In genomic region chr17:66459811-66460270, GRCh38 we compare ENCODE assay signal across 1 cellular context.
TF ChIP-seq lines count a peak whose summit lies in the region.

No MANE protein-coding gene starts in this region.

TF ChIP-seq in HepG2, 621 proteins besides CTCF, POLR2A, EP300 and RAD21 (continued from another document and continues in another):
- peak; percentile 96 for TF ChIP-seq JUND (CRISPR knock-in tag; IDR thresholded peaks at IDR 0.05)
- TF ChIP-seq KDM1A (CRISPR knock-in tag; IDR thresholded peaks at IDR 0.05), result no peak
- no peak for TF ChIP-seq ZNF138 (CRISPR knock-in tag; IDR thresholded peaks at IDR 0.05; ENCODE audit: low read depth)
- TF ChIP-seq CSRNP2 (CRISPR knock-in tag; conservative IDR thresholded peaks at IDR 0.05; ENCODE audit: low read depth), result no peak
- TF ChIP-seq TFAP4 (IDR thresholded peaks at IDR 0.05; ENCODE audit: borderline replicate concordance, low read depth), result peak; percentile 89
- TF ChIP-seq ZHX2 (IDR thresholded peaks at IDR 0.05; ENCODE audit: low read depth), result no peak
- peak; percentile 58; the same call in 1 of the 2 replicates for TF ChIP-seq ZHX2 (CRISPR knock-in tag; IDR thresholded peaks at IDR 0.05; ENCODE audit: borderline replicate concordance)
- no peak for TF ChIP-seq NR1H2 (CRISPR knock-in tag; IDR thresholded peaks at IDR 0.05; ENCODE audit: borderline replicate concordance, low read depth)
- peak in 1 of 2 experiments; percentile 89; a peak in 2 of 4 replicates for TF ChIP-seq ATF4 (CRISPR knock-in tag; IDR thresholded peaks at IDR 0.05)
- TF ChIP-seq ZGPAT (CRISPR knock-in tag; IDR thresholded peaks at IDR 0.05), result peak; percentile 85
- TF ChIP-seq CERS6 (CRISPR knock-in tag; IDR thresholded peaks at IDR 0.05), result no peak
- TF ChIP-seq PREB (CRISPR knock-in tag; IDR thresholded peaks at IDR 0.05), result no peak
- TF ChIP-seq DNMT3B (CRISPR knock-in tag; conservative IDR thresholded peaks at IDR 0.05), result peak; percentile 87; the same call in 1 of the 2 replicates
- TF ChIP-seq CHCHD3 (CRISPR knock-in tag; IDR thresholded peaks at IDR 0.05), result no peak
- 0 out of 2 replicates have a peak, but pooled peaks have one; percentile 51 for TF ChIP-seq FOXK1 (CRISPR knock-in tag; IDR thresholded peaks at IDR 0.05; ENCODE audit: borderline replicate concordance, low read depth)
- peak; percentile 87 for TF ChIP-seq ZSCAN9 (CRISPR knock-in tag; IDR thresholded peaks at IDR 0.05; ENCODE audit: borderline replicate concordance)
- peak; percentile 87 for TF ChIP-seq NFIC (IDR thresholded peaks at IDR 0.05; ENCODE audit: low read length)
- TF ChIP-seq ZSCAN5A (CRISPR knock-in tag; IDR thresholded peaks at IDR 0.05; ENCODE audit: borderline replicate concordance), result peak; percentile 91; the same call in 1 of the 2 replicates
- TF ChIP-seq ZNF552 (CRISPR knock-in tag; IDR thresholded peaks at IDR 0.05; ENCODE audit: borderline replicate concordance), result no peak
- no peak for TF ChIP-seq PHB2 (IDR thresholded peaks at IDR 0.05; ENCODE audit: partially characterized antibody)
- TF ChIP-seq EHMT2 (IDR thresholded peaks at IDR 0.05; ENCODE audit: borderline replicate concordance, low read depth, low read length), result peak; percentile 77; the same call in 1 of the 2 replicates
- no peak for TF ChIP-seq ZNF142 (CRISPR knock-in tag; IDR thresholded peaks at IDR 0.05)
- no peak for TF ChIP-seq CBX2 (IDR thresholded peaks at IDR 0.05; ENCODE audit: low read depth, low read length)
- no peak for TF ChIP-seq CBX2 (CRISPR knock-in tag; IDR thresholded peaks at IDR 0.05; ENCODE audit: low read depth)
- TF ChIP-seq SMC3 (IDR thresholded peaks at IDR 0.05; ENCODE audit: low read length), result peak; percentile 24; the same call in 1 of the 2 replicates
- no peak for TF ChIP-seq ZXDC (CRISPR knock-in tag; IDR thresholded peaks at IDR 0.05)
- TF ChIP-seq ZNF460 (CRISPR knock-in tag; IDR thresholded peaks at IDR 0.05; ENCODE audit: borderline replicate concordance), result no peak
- TF ChIP-seq HDAC6 (IDR thresholded peaks at IDR 0.05; ENCODE audit: low read depth, low read length), result no peak
